Comparison of ENCODE assay signal across 1 cellular context in genomic region chr10:45439873-45440272, GRCh38.
TF ChIP-seq lines count a peak whose summit lies in the region.

No MANE protein-coding gene starts in this region.

TF ChIP-seq in H1, 55 proteins besides CTCF, POLR2A, EP300 and RAD21 (continued from another document):
- TF ChIP-seq HDAC2 (IDR thresholded peaks at IDR 0.05; ENCODE audit: borderline replicate concordance in 1 of 2, low read depth in 2 of 2, low read length in 2 of 2) (no peak), NRF1 (IDR thresholded peaks at IDR 0.05; ENCODE audit: low read depth, low read length) (no peak), TAF7 (optimal IDR thresholded peaks at IDR 0.05; ENCODE audit: borderline replicate concordance, low read depth, low read length) (no peak), TBP (IDR thresholded peaks at IDR 0.05; ENCODE audit: low read depth, low read length) (no peak), GABPA (IDR thresholded peaks at IDR 0.05; ENCODE audit: borderline replicate concordance, insufficient read depth, low read length) (no peak)
TF ChIP-seq in H1: peak in this region for 0.
